Comparison of ENCODE assay signal across 8 cellular contexts in genomic region chr21:41926807-41927171, GRCh38. TPM values are rescaled to one million over a fixed set of nuclear protein-coding genes. Genes with fewer than 3 reads are reported as not detected.
DNase-seq lines count a peak whose midpoint lies in the region; ATAC-seq, FAIRE-seq and TF ChIP-seq lines count a peak whose summit lies in the region.

No MANE protein-coding gene starts in this region.

- peak in 1 of 2 donors; percentile 2 for ATAC-seq in lower lobe of right lung
- ATAC-seq in upper lobe of left lung (ENCODE audit: low FRiP score in 2 of 2), result no peak

- peak overlapping the region; percentile 97 for H3K27ac Mint-ChIP-seq in activated naive CD4-positive, alpha-beta T cell treated with anti-CD3 and anti-CD28 coated beads, Interleukin-2, amount 50 U/mL, for 24 hours
- H3K27ac Mint-ChIP-seq in activated naive CD8-positive, alpha-beta T cell treated with anti-CD3 and anti-CD28 coated beads for 36 hours, result peak overlapping the region; percentile 98

- H3K27ac ChIP-seq in lower lobe of right lung (peak overlapping the region; percentile 90), upper lobe of left lung (peak overlapping the region; percentile 82 to 92 (median 88))

- TF ChIP-seq EP300 in upper lobe of left lung (IDR thresholded peaks at IDR 0.05), result no peak

- H3K9me3 Mint-ChIP-seq in activated naive CD4-positive, alpha-beta T cell treated with anti-CD3 and anti-CD28 coated beads, Interleukin-2, amount 50 U/mL, for 24 hours, result no peaks in the 10 kb centered on the region
- no peaks in the 10 kb centered on the region for H3K9me3 Mint-ChIP-seq in activated naive CD8-positive, alpha-beta T cell treated with anti-CD3 and anti-CD28 coated beads for 36 hours

- H3K36me3 ChIP-seq in lower lobe of right lung (no peaks in the 10 kb centered on the region), upper lobe of left lung (no peaks in the 10 kb centered on the region)

- intact Hi-C loops in lower lobe of right lung (cut with DNase I), result no loop called here

- TF ChIP-seq CTCF in lower lobe of right lung (IDR thresholded peaks at IDR 0.05) (no peak), upper lobe of left lung (IDR thresholded peaks at IDR 0.05) (no peak)

- FAIRE-seq in GM12892 (lab: Jason Lieb, UNC), result no peak

- H3K36me3 Mint-ChIP-seq in activated naive CD4-positive, alpha-beta T cell treated with anti-CD3 and anti-CD28 coated beads, Interleukin-2, amount 50 U/mL, for 24 hours, result no peaks in the 10 kb centered on the region
- peaks cover 4% of the 10 kb centered on the region for H3K36me3 Mint-ChIP-seq in activated naive CD8-positive, alpha-beta T cell treated with anti-CD3 and anti-CD28 coated beads for 36 hours

- peak overlapping the region; percentile 56 for H3K4me3 ChIP-seq in lower lobe of right lung
- peak overlapping the region in 3 of 4 donors; percentile 34 to 48 (median 45) for H3K4me3 ChIP-seq in upper lobe of left lung

- TF ChIP-seq POLR2A in upper lobe of left lung (IDR thresholded peaks at IDR 0.05) (no peak), GM12892 (IDR thresholded peaks at IDR 0.05; ENCODE audit: low read depth, low read length) (no peak)

- H3K27me3 Mint-ChIP-seq in activated naive CD4-positive, alpha-beta T cell treated with anti-CD3 and anti-CD28 coated beads, Interleukin-2, amount 50 U/mL, for 24 hours, result no peaks in the 10 kb centered on the region
- H3K27me3 Mint-ChIP-seq in activated naive CD8-positive, alpha-beta T cell treated with anti-CD3 and anti-CD28 coated beads for 36 hours, result peaks cover 2% of the 10 kb centered on the region

- H3K4me3 Mint-ChIP-seq in activated naive CD4-positive, alpha-beta T cell treated with anti-CD3 and anti-CD28 coated beads, Interleukin-2, amount 50 U/mL, for 24 hours, result peak overlapping the region; percentile 88
- H3K4me3 Mint-ChIP-seq in activated naive CD8-positive, alpha-beta T cell treated with anti-CD3 and anti-CD28 coated beads for 36 hours, result peak overlapping the region; percentile 94

- H3K9me3 ChIP-seq in lower lobe of right lung, result no peaks in the 10 kb centered on the region
- H3K9me3 ChIP-seq in upper lobe of left lung, result no peaks in the 10 kb centered on the region

- WGBS in upper lobe of left lung, 2 donors, result 10 to 14% methylated on average over 3 of the region's 3 CpGs

- H3K4me1 ChIP-seq in lower lobe of right lung (peaks cover 71% of the 10 kb centered on the region), upper lobe of left lung (peaks cover 49 to 60% (median 50%) of the 10 kb centered on the region in 4 donors)

- H3K27me3 ChIP-seq in lower lobe of right lung (ENCODE audit: low read depth), result no peaks in the 10 kb centered on the region
- no peaks in the 10 kb centered on the region for H3K27me3 ChIP-seq in upper lobe of left lung

- peaks cover 58% of the 10 kb centered on the region for H3K4me1 Mint-ChIP-seq in activated naive CD4-positive, alpha-beta T cell treated with anti-CD3 and anti-CD28 coated beads, Interleukin-2, amount 50 U/mL, for 24 hours
- H3K4me1 Mint-ChIP-seq in activated naive CD8-positive, alpha-beta T cell treated with anti-CD3 and anti-CD28 coated beads for 36 hours, result peaks cover 64% of the 10 kb centered on the region

- DNase-seq in activated naive CD4-positive, alpha-beta T cell treated with Interleukin-2 at 50 U/mL for 16 hours, result no peak
- DNase-seq in activated naive CD8-positive, alpha-beta T cell treated with anti-CD3 and anti-CD28 coated beads for 36 hours, result no peak
- DNase-seq in lower lobe of right lung (no peak), upper lobe of left lung (no peak), GM12892 (ENCODE audit: insufficient read length) (no peak), DMS 273 (lab: John Stamatoyannopoulos, UW; ENCODE audit: unreplicated experiment) (no peak), NCI-H345 treated with DMSO at 0.1 percent for 48 hours (lab: John Stamatoyannopoulos, UW; ENCODE audit: unreplicated experiment) (no peak)

RNA-seq across cellular contexts. Expression of gene C2CD2, which starts 27.0 kb away (rescaled TPM):
- 1 to 10 TPM; 6.3 to 7.6 TPM for total RNA-seq in activated naive CD8-positive, alpha-beta T cell treated with anti-CD3 and anti-CD28 coated beads for 36 hours
- total RNA-seq in lower lobe of right lung, result 23.8 TPM
- total RNA-seq in upper lobe of left lung, result 10 to 100 TPM in 5 of 6 donors, 1 to 10 TPM in 1; 9.6 to 34.6 (median 22.0) TPM
- 12.8 TPM for polyA plus RNA-seq in GM12892 (2012; ENCODE audit: missing spikeins)

RNA-seq across cellular contexts. Expression of gene PRDM15, which starts 47.6 kb away (rescaled TPM):
- total RNA-seq in activated naive CD8-positive, alpha-beta T cell treated with anti-CD3 and anti-CD28 coated beads for 36 hours, result 10 to 100 TPM in 1 of 2 experiments, 1 to 10 TPM in 1; 9.3 to 10.1 TPM
- total RNA-seq in lower lobe of right lung (6.6 TPM), upper lobe of left lung (10 to 100 TPM in 2 of 6 donors, 1 to 10 TPM in 4; 5.3 to 31.4 (median 7.4) TPM)
- 5.4 TPM for polyA plus RNA-seq in GM12892 (2012; ENCODE audit: missing spikeins)
